8 cellular contexts compared by ENCODE assay signal in genomic region chr1:183580281-183580682, GRCh38. TPM values are rescaled to one million over a fixed set of nuclear protein-coding genes. Genes with fewer than 3 reads are reported as not detected.
DNase-seq lines count a peak whose midpoint lies in the region; ATAC-seq and TF ChIP-seq lines count a peak whose summit lies in the region.

No MANE protein-coding gene starts in this region.

- H3K27me3 ChIP-seq in MG63 = no peaks in the 10 kb centered on the region

- no peak for TF ChIP-seq CTCF in lower leg skin (IDR thresholded peaks at IDR 0.05)

- TF ChIP-seq POLR2A in lower leg skin (IDR thresholded peaks at IDR 0.05) = no peak

- H3K4me3 ChIP-seq in lower leg skin (ENCODE audit: low read depth, poor library complexity, severe bottlenecking) = no peak overlapping the region
- no peak overlapping the region for H3K4me3 ChIP-seq in MG63

- H3K9me3 ChIP-seq in MG63 = no peaks in the 10 kb centered on the region

- H3K9me3 Mint-ChIP-seq in activated naive CD8-positive, alpha-beta T cell (ENCODE audit: low read depth) = no peaks in the 10 kb centered on the region

- peaks cover 12% of the 10 kb centered on the region for H3K4me1 Mint-ChIP-seq in activated naive CD8-positive, alpha-beta T cell (ENCODE audit: low read depth)

- ATAC-seq in GM21576 (IDR thresholded peaks at IDR 0.05; ENCODE audit: unreplicated experiment) (peak; percentile 52), GM19035 (IDR thresholded peaks at IDR 0.05; ENCODE audit: unreplicated experiment) (no peak), HG03432 (IDR thresholded peaks at IDR 0.05; ENCODE audit: unreplicated experiment) (no peak)

- 52 to 63% methylated on average over 8 of the region's 8 CpGs for WGBS in lower leg skin, 2 donors

- DNase-seq in CMK (ENCODE audit: low read depth) = peak; percentile 39
- peak; percentile 67 for DNase-seq in NCI-H2196 (lab: John Stamatoyannopoulos, UW; ENCODE audit: unreplicated experiment)
- DNase-seq in lower leg skin (ENCODE audit: low spot score in 2 of 2) = peak; percentile 40 to 81
- DNase-seq in MG63 = no peak

- H3K36me3 ChIP-seq in MG63 = no peaks in the 10 kb centered on the region

- H3K27me3 Mint-ChIP-seq in activated naive CD8-positive, alpha-beta T cell = no peaks in the 10 kb centered on the region

- H3K27ac Mint-ChIP-seq in activated naive CD8-positive, alpha-beta T cell = no peak overlapping the region

- H3K36me3 Mint-ChIP-seq in activated naive CD8-positive, alpha-beta T cell = peaks cover 2% of the 10 kb centered on the region

- intact Hi-C loops in lower leg skin (cut with DNase I; ENCODE audit: low total_unique reads) = no loop called here

- peak overlapping the region; percentile 20 for H3K4me3 Mint-ChIP-seq in activated naive CD8-positive, alpha-beta T cell

RNA-seq across cellular contexts. Expression of gene NCF2, which starts 10.0 kb away (rescaled TPM):
- 10 to 100 TPM; 26.6 to 58.2 (median 33.4) TPM for total RNA-seq in lower leg skin
- 0.53 and 0.64 TPM in 2 replicates for total RNA-seq in MG63 (2014; rRNA removed; shearing (Covaris generic); ENCODE audit: low replicate concordance)

RNA-seq across cellular contexts. Expression of gene ARPC5, which starts 55.3 kb away (rescaled TPM):
- total RNA-seq in lower leg skin = 10 to 100 TPM; 33.0 to 73.5 (median 68.2) TPM
- 232 and 372 TPM in 2 replicates for total RNA-seq in MG63 (2014; rRNA removed; shearing (Covaris generic); ENCODE audit: low replicate concordance)

Comparison
In these comparisons a context has a peak if more than half of its experiments do, and no peak if none do; other contexts are left out.
1. RNA of gene NCF2, which starts 10.0 kb away (total RNA-seq): 26.6 to 58.2 TPM in lower leg skin; 0.53 to 0.64 TPM in MG63; every median in the first group is over 10 times any median in the second.